In the genomic region with DNA sequence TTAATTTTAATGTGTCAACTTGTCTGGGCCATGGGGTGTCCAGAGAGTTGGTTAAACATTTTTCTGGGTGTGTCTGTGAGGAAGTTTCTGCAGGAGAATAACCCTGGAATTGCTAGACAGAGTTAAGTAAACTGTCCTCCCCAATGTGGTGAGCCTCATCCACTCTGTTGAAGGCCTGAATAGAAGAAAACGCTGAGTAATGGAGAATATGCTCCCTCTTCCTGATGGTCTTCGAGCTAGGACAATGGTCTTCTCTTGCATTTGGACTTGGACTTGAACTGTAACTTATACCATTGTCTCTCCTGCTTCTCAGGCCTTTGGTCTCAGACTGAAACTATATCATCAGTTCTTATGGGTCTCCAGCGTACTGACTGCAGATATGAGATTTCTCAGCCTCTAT, we compare ENCODE assay signal across 2 cellular contexts.
TF ChIP-seq lines count a peak whose summit lies in the region.

No MANE protein-coding gene starts in this region.

TF ChIP-seq in HepG2, 621 proteins besides CTCF, POLR2A, EP300 and RAD21:
- TF ChIP-seq, protein P1, sequence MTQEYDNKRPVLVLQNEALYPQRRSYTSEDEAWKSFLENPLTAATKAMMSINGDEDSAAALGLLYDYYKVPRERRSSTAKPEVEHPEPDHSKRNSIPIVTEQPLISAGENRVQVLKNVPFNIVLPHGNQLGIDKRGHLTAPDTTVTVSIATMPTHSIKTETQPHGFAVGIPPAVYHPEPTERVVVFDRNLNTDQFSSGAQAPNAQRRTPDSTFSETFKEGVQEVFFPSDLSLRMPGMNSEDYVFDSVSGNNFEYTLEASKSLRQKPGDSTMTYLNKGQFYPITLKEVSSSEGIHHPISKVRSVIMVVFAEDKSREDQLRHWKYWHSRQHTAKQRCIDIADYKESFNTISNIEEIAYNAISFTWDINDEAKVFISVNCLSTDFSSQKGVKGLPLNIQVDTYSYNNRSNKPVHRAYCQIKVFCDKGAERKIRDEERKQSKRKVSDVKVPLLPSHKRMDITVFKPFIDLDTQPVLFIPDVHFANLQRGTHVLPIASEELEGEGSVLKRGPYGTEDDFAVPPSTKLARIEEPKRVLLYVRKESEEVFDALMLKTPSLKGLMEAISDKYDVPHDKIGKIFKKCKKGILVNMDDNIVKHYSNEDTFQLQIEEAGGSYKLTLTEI (CRISPR knock-in tag; conservative IDR thresholded peaks at IDR 0.05): no peak
- TF ChIP-seq MAFF (IDR thresholded peaks at IDR 0.05; ENCODE audit: low read depth, low read length) (peak; percentile 79), ZNF235 (CRISPR knock-in tag; IDR thresholded peaks at IDR 0.05; ENCODE audit: borderline replicate concordance) (no peak), MAFK (conservative IDR thresholded peaks at IDR 0.05 in 1 of 2, IDR thresholded peaks at IDR 0.05 in 1 of 2; ENCODE audit: low read length in 2 of 2) (peak; percentile 80 to 87), IKZF4 (CRISPR knock-in tag; IDR thresholded peaks at IDR 0.05; ENCODE audit: borderline replicate concordance, low read depth, not compliant biosample characterization) (no peak)
- TF ChIP-seq, protein P2, sequence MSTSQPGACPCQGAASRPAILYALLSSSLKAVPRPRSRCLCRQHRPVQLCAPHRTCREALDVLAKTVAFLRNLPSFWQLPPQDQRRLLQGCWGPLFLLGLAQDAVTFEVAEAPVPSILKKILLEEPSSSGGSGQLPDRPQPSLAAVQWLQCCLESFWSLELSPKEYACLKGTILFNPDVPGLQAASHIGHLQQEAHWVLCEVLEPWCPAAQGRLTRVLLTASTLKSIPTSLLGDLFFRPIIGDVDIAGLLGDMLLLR (CRISPR knock-in tag; IDR thresholded peaks at IDR 0.05): no peak

TF ChIP-seq in H1, 55 proteins besides CTCF, POLR2A, EP300 and RAD21:
- TF ChIP-seq MAFK (IDR thresholded peaks at IDR 0.05; ENCODE audit: low read depth, low read length): peak; percentile 25; the same call in 1 of the 2 replicates
- TF ChIP-seq CTBP2 (IDR thresholded peaks at IDR 0.05; ENCODE audit: borderline replicate concordance, insufficient read depth, insufficient read length, low read length): no peak
